ENCODE assay signal across 10 cellular contexts in the genomic region with DNA sequence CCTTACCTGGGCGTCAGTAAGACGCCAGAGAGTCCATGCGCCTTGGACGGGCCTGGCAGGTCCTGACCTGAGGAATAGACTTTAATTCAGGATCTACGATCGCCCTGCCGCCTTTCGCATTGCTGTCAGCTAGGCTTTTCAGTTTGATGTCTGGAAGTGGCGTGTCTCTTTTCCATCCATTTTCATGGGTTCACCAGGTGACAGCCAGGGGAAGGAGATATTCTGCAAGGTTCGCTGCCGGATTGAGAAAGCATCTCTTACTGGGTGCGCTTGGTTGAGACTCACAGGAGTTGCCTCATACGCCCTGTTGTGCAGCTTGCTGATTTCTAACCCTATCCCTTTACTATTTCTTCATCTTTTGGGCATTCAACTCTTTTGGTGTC. TPM values are rescaled to one million over a fixed set of nuclear protein-coding genes. Genes with fewer than 3 reads are reported as not detected.
DNase-seq lines count a peak whose midpoint lies in the region; ATAC-seq and TF ChIP-seq lines count a peak whose summit lies in the region.
"Had no signal": no experiment of that assay in that cellular context is flagged by ENCODE, and none has a peak within 500 bp of the region (broad histone marks: within the 10 kb centered on the region; RNA-seq: fewer than 3 reads in every experiment).

No MANE protein-coding gene starts in this region.

- 22 to 34% (median 28%) methylated on average over 9 to 13 of the region's 13 CpGs for WGBS in heart left ventricle, 4 donors
- 23 to 24% methylated on average over 13 of the region's 13 CpGs for WGBS in sigmoid colon, 2 donors

- TF ChIP-seq CTCF in RWPE1 (conservative IDR thresholded peaks at IDR 0.05; ENCODE audit: low read depth) = peak; percentile 45; the same call in 1 of the 2 replicates
- TF ChIP-seq CTCF in heart left ventricle (IDR thresholded peaks at IDR 0.05) = no peak
- TF ChIP-seq CTCF in sigmoid colon (IDR thresholded peaks at IDR 0.05) = no peak

- no peak for TF ChIP-seq EP300 in sigmoid colon (IDR thresholded peaks at IDR 0.05)

- H3K4me3 ChIP-seq in heart left ventricle = peak overlapping the region in 11 of 12 donors; percentile 33 to 66 (median 55)
- H3K4me3 ChIP-seq in sigmoid colon = peak overlapping the region; percentile 37 to 49 (median 44)

- CTCF ChIA-PET in RWPE1 (lab: Yijun Ruan, JAX) = no interaction called here
- CTCF ChIA-PET in activated CD8-positive, alpha-beta memory T cell treated with anti-CD3 and anti-CD28 coated beads, Interleukin-2, amount 10 ng/mL, durations not matched to agents 7 days and 5 days (lab: Charles Lee) = no interaction called here

- ATAC-seq in GM21360 (IDR thresholded peaks at IDR 0.05; ENCODE audit: unreplicated experiment) = peak; percentile 16
- ATAC-seq in heart left ventricle = peak in 3 of 4 donors; percentile 6 to 53 (median 11)
- no peak for ATAC-seq in GM21447 (IDR thresholded peaks at IDR 0.05; ENCODE audit: unreplicated experiment)
- no peak for ATAC-seq in activated CD8-positive, alpha-beta memory T cell treated with anti-CD3 and anti-CD28 coated beads, Interleukin-2, amount 10 ng/mL, durations not matched to agents 7 days and 5 days

- no peaks in the 10 kb centered on the region for H3K9me3 Mint-ChIP-seq in activated CD8-positive, alpha-beta memory T cell treated with anti-CD3 and anti-CD28 coated beads, Interleukin-2, amount 10 ng/mL, durations not matched to agents 7 days and 5 days (ENCODE audit: low read depth)
- H3K9me3 Mint-ChIP-seq: activated naive CD8-positive, alpha-beta T cell treated with anti-CD3 and anti-CD28 coated beads for 36 hours; T-helper 2 cell treated with Interferon-gamma antibody and Interleukin-4, amounts not matched to agents 5 μg/mL and 100 μg/mL, for 36 hours had no signal

- no peaks in the 10 kb centered on the region for H3K36me3 Mint-ChIP-seq in activated CD8-positive, alpha-beta memory T cell treated with anti-CD3 and anti-CD28 coated beads, Interleukin-2, amount 10 ng/mL, durations not matched to agents 7 days and 5 days
- H3K36me3 Mint-ChIP-seq: activated naive CD8-positive, alpha-beta T cell treated with anti-CD3 and anti-CD28 coated beads for 36 hours had no signal

- no peak overlapping the region for H3K27ac Mint-ChIP-seq in activated CD8-positive, alpha-beta memory T cell treated with anti-CD3 and anti-CD28 coated beads, Interleukin-2, amount 10 ng/mL, durations not matched to agents 7 days and 5 days
- H3K27ac Mint-ChIP-seq: activated naive CD8-positive, alpha-beta T cell treated with anti-CD3 and anti-CD28 coated beads for 36 hours; T-helper 2 cell treated with Interferon-gamma antibody and Interleukin-4, amounts not matched to agents 5 μg/mL and 100 μg/mL, for 36 hours had no signal

- H3K9me3 ChIP-seq in heart left ventricle (no peaks in the 10 kb centered on the region), sigmoid colon (no peaks in the 10 kb centered on the region)

- POLR2A ChIA-PET in RWPE1 (lab: Yijun Ruan, JAX; ENCODE audit: low non-redundant PET) = no interaction called here

- peaks cover 5% of the 10 kb centered on the region for H3K4me1 Mint-ChIP-seq in activated CD8-positive, alpha-beta memory T cell treated with anti-CD3 and anti-CD28 coated beads, Interleukin-2, amount 10 ng/mL, durations not matched to agents 7 days and 5 days

- H3K27me3 Mint-ChIP-seq in activated CD8-positive, alpha-beta memory T cell treated with anti-CD3 and anti-CD28 coated beads, Interleukin-2, amount 10 ng/mL, durations not matched to agents 7 days and 5 days = peaks cover 9% of the 10 kb centered on the region

- H3K4me1 ChIP-seq in heart left ventricle = peaks cover 0 to 12% (median 0%) of the 10 kb centered on the region in 12 donors
- peaks cover 0 to 10% (median 4%) of the 10 kb centered on the region in 4 donors for H3K4me1 ChIP-seq in sigmoid colon

- H3K36me3 ChIP-seq in heart left ventricle = no peaks in the 10 kb centered on the region
- H3K36me3 ChIP-seq in sigmoid colon = no peaks in the 10 kb centered on the region

- TF ChIP-seq POLR2A in heart left ventricle (IDR thresholded peaks at IDR 0.05) = no peak
- no peak for TF ChIP-seq POLR2A in sigmoid colon (IDR thresholded peaks at IDR 0.05)

- peaks cover 0 to 1% (median 0%) of the 10 kb centered on the region in 9 donors for H3K27me3 ChIP-seq in heart left ventricle
- H3K27me3 ChIP-seq in sigmoid colon = peaks cover 0 to 13% (median 0%) of the 10 kb centered on the region in 3 donors

- intact Hi-C loops in heart left ventricle (cut with DNase I) = loop anchor here in 5 of 10 donors (2.0 to 10.0 kb wide), 5 partner anchors 110 to 913 kb away; no protein-coding TSS in a partner anchor
- intact Hi-C loops in sigmoid colon (cut with DNase I) = loop anchor here (10.0 kb wide), 1 partner anchor 910 kb away; no protein-coding TSS in a partner anchor

- DNase-seq in RWPE1 (ENCODE audit: low spot score) (no peak), heart left ventricle (no peak), sigmoid colon (no peak), T-helper 2 cell (no peak), amniotic stem cell (lab: John Stamatoyannopoulos, UW) (no peak)
- no peak for DNase-seq in activated CD8-positive, alpha-beta memory T cell treated with anti-CD3 and anti-CD28 coated beads, Interleukin-2, amount 10 ng/mL, durations not matched to agents 7 days and 5 days

- no peak overlapping the region for H3K4me3 Mint-ChIP-seq in activated CD8-positive, alpha-beta memory T cell treated with anti-CD3 and anti-CD28 coated beads, Interleukin-2, amount 10 ng/mL, durations not matched to agents 7 days and 5 days

- H3K27ac ChIP-seq in RWPE1 = peak overlapping the region; percentile 72
- peak overlapping the region in 10 of 12 donors; percentile 20 to 74 (median 58) for H3K27ac ChIP-seq in heart left ventricle
- peak overlapping the region in 3 of 4 donors; percentile 35 to 75 (median 49) for H3K27ac ChIP-seq in sigmoid colon

RNA-seq across cellular contexts. Expression of a gene that starts 7.4 kb away (rescaled TPM):
- total RNA-seq in heart left ventricle = 1 to 10 TPM; 2.2 to 9.4 (median 4.4) TPM
- 1 to 10 TPM; 1.0 to 1.3 TPM for polyA plus RNA-seq in heart left ventricle
- total RNA-seq in sigmoid colon = 10 to 100 TPM; 12.7 to 23.5 (median 16.6) TPM
- 1 to 10 TPM in 1 of 3 donors, under 1 TPM in 1, not detected in 1; under 0.01 to 1.6 TPM for polyA plus RNA-seq in sigmoid colon
- total RNA-seq in activated CD8-positive, alpha-beta memory T cell treated with anti-CD3 and anti-CD28 coated beads, Interleukin-2, amount 10 ng/mL, durations not matched to agents 7 days and 5 days = not detected

Comparison
In these comparisons a context has a peak if more than half of its experiments do, and no peak if none do; other contexts are left out.
1. ATAC-seq: peak in GM21360 (single experiment) and heart left ventricle (3 of 4); none in GM21447 (single experiment) and activated CD8-positive, alpha-beta memory T cell treated with anti-CD3 and anti-CD28 coated beads, Interleukin-2, amount 10 ng/mL, durations not matched to agents 7 days and 5 days (single experiment).
2. Peak in every context shown above with its lines, with median percentiles within 50 percentile points of each other: H3K27ac ChIP-seq.